ENCODE assay signal across 22 cellular contexts in genomic region chr7:129037585-129037984, GRCh38.
"Had no signal": no experiment of that assay in that cellular context is flagged by ENCODE, and none has a peak within 500 bp of the region (broad histone marks: within the 10 kb centered on the region; RNA-seq: fewer than 3 reads in every experiment).

No MANE protein-coding gene starts in this region.

- ATAC-seq: activated naive CD8-positive, alpha-beta T cell treated with anti-CD3 and anti-CD28 coated beads, Interleukin-2, amount 50 U/mL, for 24 hours; esophagus mucosa; gastrocnemius medialis; heart left ventricle; left lung; stimulated activated naive CD8-positive, alpha-beta T cell treated with anti-CD3 and anti-CD28 coated beads, Interleukin-15, Interleukin-2, amounts not matched to agents 100 U/mL and 50 U/mL, for 24 hours had no signal

- H3K9me3 Mint-ChIP-seq: activated naive CD8-positive, alpha-beta T cell treated with anti-CD3 and anti-CD28 coated beads, Interleukin-2, amount 50 U/mL, for 24 hours; central memory CD8-positive, alpha-beta T cell; neural crest cell; T-helper 1 cell treated with Interleukin-12 subunit alpha and Interleukin-12 subunit beta and Interleukin-4 antibody, amounts not matched to agents 30 μg/mL and 1 μg/mL, for 36 hours had no signal

- H3K9me3 ChIP-seq: gastrocnemius medialis, heart left ventricle, left lung, prostate gland, right atrium auricular region, tibial artery had no signal

- H3K27me3 ChIP-seq: gastrocnemius medialis, heart left ventricle, left lung, right atrium auricular region, tibial artery had no signal

- H3K4me1 ChIP-seq: gastrocnemius medialis, tibial artery had no signal

- H3K36me3 ChIP-seq: prostate gland had no signal

- H3K4me3 Mint-ChIP-seq: activated naive CD8-positive, alpha-beta T cell treated with anti-CD3 and anti-CD28 coated beads, Interleukin-2, amount 50 U/mL, for 24 hours; brain; central memory CD8-positive, alpha-beta T cell; neural crest cell; T-helper 1 cell treated with Interleukin-12 subunit alpha and Interleukin-12 subunit beta and Interleukin-4 antibody, amounts not matched to agents 30 μg/mL and 1 μg/mL, for 36 hours had no signal

- H3K27ac Mint-ChIP-seq: activated naive CD8-positive, alpha-beta T cell treated with anti-CD3 and anti-CD28 coated beads, Interleukin-2, amount 50 U/mL, for 24 hours; activated T-helper 2 cell treated with anti-CD3 and anti-CD28 coated beads, Interferon-gamma antibody, Interleukin-2, Interleukin-4, amounts not matched to agents 10 μg/mL and 5 μg/mL and 100 μg/mL, durations not matched to agents 14 hours and 24 hours and 36 hours; T-helper 1 cell treated with Interleukin-12 subunit alpha and Interleukin-12 subunit beta and Interleukin-4 antibody, amounts not matched to agents 30 μg/mL and 1 μg/mL, for 36 hours had no signal

- FAIRE-seq: urothelium cell line had no signal

- DNase-seq: activated CD4-positive, alpha-beta T cell treated with anti-CD3 and anti-CD28 coated beads, Interleukin-2, amount 50 U/mL, for 4 hours; activated naive CD4-positive, alpha-beta T cell treated with Interleukin-2 at 50 U/mL for 16 hours; activated naive CD8-positive, alpha-beta T cell treated with anti-CD3 and anti-CD28 coated beads, Interleukin-2, amount 50 U/mL, for 24 hours; anterior cingulate cortex; gastrocnemius medialis; heart left ventricle; left lung; stimulated activated CD4-positive, alpha-beta T cell treated with anti-CD3 and anti-CD28 coated beads, Interleukin-2, amount 100 ng/mL, for 24 hours; stimulated activated naive CD8-positive, alpha-beta T cell treated with anti-CD3 and anti-CD28 coated beads, Interleukin-15, Interleukin-2, amounts not matched to agents 100 U/mL and 50 U/mL, for 24 hours; substantia nigra; tibial artery had no signal

- H3K27me3 Mint-ChIP-seq: activated naive CD8-positive, alpha-beta T cell treated with anti-CD3 and anti-CD28 coated beads, Interleukin-2, amount 50 U/mL, for 24 hours; brain; central memory CD8-positive, alpha-beta T cell had no signal

- H3K27ac ChIP-seq: coronary artery, gastrocnemius medialis, heart left ventricle, left lung, prostate gland, right atrium auricular region, tibial artery, VCaP had no signal

- H3K4me3 ChIP-seq: coronary artery, gastrocnemius medialis, heart left ventricle, left lung, prostate gland, right atrium auricular region, tibial artery had no signal
